9 cellular contexts compared by ENCODE assay signal in the genomic region with DNA sequence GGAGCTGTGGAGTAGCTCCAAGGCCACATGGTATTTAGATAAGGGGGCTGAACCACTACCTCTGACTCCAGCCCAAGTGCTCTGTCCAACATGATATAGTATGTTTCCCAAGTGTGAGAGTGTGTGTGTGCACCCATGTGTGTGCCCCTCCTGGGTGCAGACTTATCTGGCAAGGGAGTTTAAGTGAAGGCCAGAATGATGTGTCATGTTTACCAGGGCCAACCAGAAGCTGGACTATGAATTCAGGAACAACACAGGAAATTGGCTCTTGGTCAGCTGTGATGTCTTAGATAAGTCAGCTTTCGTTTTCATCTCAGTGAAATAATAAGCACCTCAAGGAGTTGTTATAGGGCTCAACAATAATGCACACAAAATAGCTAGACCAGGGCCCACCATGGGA.
DNase-seq lines count a peak whose midpoint lies in the region; ATAC-seq, FAIRE-seq and TF ChIP-seq lines count a peak whose summit lies in the region.
"Had no signal": no experiment of that assay in that cellular context is flagged by ENCODE, and none has a peak within 500 bp of the region (broad histone marks: within the 10 kb centered on the region; RNA-seq: fewer than 3 reads in every experiment).

No MANE protein-coding gene starts in this region.

- no peak overlapping the region for H2AK5ac ChIP-seq in H9 (ENCODE audit: insufficient read length, low read length)

- no peaks in the 10 kb centered on the region for H3K79me1 ChIP-seq in H9 (ENCODE audit: insufficient read depth, low read depth, low read length, poor library complexity, severe bottlenecking)

- H3K4me3 Mint-ChIP-seq in H9, result no peak overlapping the region
- no peak overlapping the region for H3K4me3 Mint-ChIP-seq in activated CD8-positive, alpha-beta T cell treated with anti-CD3 and anti-CD28 coated beads, Interleukin-2, amount 10 ng/mL, durations not matched to agents 7 days and 5 days

- H3T11ph ChIP-seq in H9 (ENCODE audit: low read length), result no peak overlapping the region

- CTCF ChIA-PET in activated CD8-positive, alpha-beta T cell treated with anti-CD3 and anti-CD28 coated beads, Interleukin-2, amount 10 ng/mL, durations not matched to agents 7 days and 5 days (lab: Charles Lee), result no interaction called here

- POLR2A ChIA-PET in activated CD8-positive, alpha-beta T cell treated with anti-CD3 and anti-CD28 coated beads, Interleukin-2, amount 10 ng/mL, durations not matched to agents 7 days and 5 days (lab: Charles Lee), result no interaction called here

- H2BK20ac ChIP-seq in H9 (ENCODE audit: low read depth, low read length, poor library complexity, severe bottlenecking), result no peak overlapping the region

- no peaks in the 10 kb centered on the region for H3K27me3 Mint-ChIP-seq in H9 (ENCODE audit: low read depth)
- H3K27me3 Mint-ChIP-seq in activated CD8-positive, alpha-beta T cell treated with anti-CD3 and anti-CD28 coated beads, Interleukin-2, amount 10 ng/mL, durations not matched to agents 7 days and 5 days (ENCODE audit: low read depth), result no peaks in the 10 kb centered on the region

- H3K23me2 ChIP-seq in H9 (ENCODE audit: insufficient read length, low read depth, low read length, poor library complexity, severe bottlenecking), result no peaks in the 10 kb centered on the region

- no peak overlapping the region for H3K4me3 ChIP-seq in dorsolateral prefrontal cortex

- no peaks in the 10 kb centered on the region for H3K36me3 Mint-ChIP-seq in H9 (ENCODE audit: insufficient read depth in 1 of 3, low read depth in 3 of 3)
- H3K36me3 Mint-ChIP-seq in activated CD8-positive, alpha-beta T cell treated with anti-CD3 and anti-CD28 coated beads, Interleukin-2, amount 10 ng/mL, durations not matched to agents 7 days and 5 days (ENCODE audit: low read depth), result no peaks in the 10 kb centered on the region

- no peaks in the 10 kb centered on the region for H3K79me2 ChIP-seq in H9 (ENCODE audit: insufficient read depth, low read length)

- peak; percentile 45 for ATAC-seq in omental fat pad (ENCODE audit: low FRiP score)
- no peak for ATAC-seq in activated CD8-positive, alpha-beta T cell treated with anti-CD3 and anti-CD28 coated beads, Interleukin-2, amount 10 ng/mL, durations not matched to agents 7 days and 5 days
- ATAC-seq in HG03196 (IDR thresholded peaks at IDR 0.05; ENCODE audit: unreplicated experiment), result no peak

- no peak overlapping the region for H3K4me2 ChIP-seq in H9 (ENCODE audit: insufficient read depth, insufficient read length, low read length)

- WGBS in H9 (ENCODE audit: extremely low coverage, insufficient read length, low lambda C conversion rate), result no CpG with 5 or more reads among the region's 1 CpG

- H2BK120ac ChIP-seq in H9 (ENCODE audit: low read depth, low read length, poor library complexity, severe bottlenecking), result no peak overlapping the region

- no peak overlapping the region; a peak in 1 of 7 replicates for H3K27ac Mint-ChIP-seq in H9
- no peak overlapping the region for H3K27ac Mint-ChIP-seq in activated CD8-positive, alpha-beta T cell treated with anti-CD3 and anti-CD28 coated beads, Interleukin-2, amount 10 ng/mL, durations not matched to agents 7 days and 5 days

- H2BK15ac ChIP-seq in H9 (ENCODE audit: low read depth, low read length), result no peak overlapping the region

- intact Hi-C loops in dorsolateral prefrontal cortex (cut with DNase I), result no loop called here

- no peak overlapping the region for H2BK12ac ChIP-seq in H9 (ENCODE audit: insufficient read length, low read depth, low read length)

- no peak overlapping the region for H4K8ac ChIP-seq in H9 (replicated peaks; ENCODE audit: insufficient read length, low read depth, low read length)

- H3K9me3 Mint-ChIP-seq in H9, result peaks cover 0 to 2% of the 10 kb centered on the region in 2 experiments; a peak in 2 of 5 replicates
- H3K9me3 Mint-ChIP-seq in activated CD8-positive, alpha-beta T cell treated with anti-CD3 and anti-CD28 coated beads, Interleukin-2, amount 10 ng/mL, durations not matched to agents 7 days and 5 days (ENCODE audit: insufficient read depth), result no peaks in the 10 kb centered on the region

- H3K9me3 ChIP-seq in H9 (ENCODE audit: control insufficient read depth, low read depth, low read length), result no peaks in the 10 kb centered on the region

- DNase-seq in ELR (ENCODE audit: low read depth) (peak; percentile 89), HTR-8/SVneo (ENCODE audit: insufficient read length, low spot score) (peak; percentile 81), dorsolateral prefrontal cortex (no peak), omental fat pad (ENCODE audit: low spot score) (no peak), H9 (no peak), C1 segment of cervical spinal cord (lab: John Stamatoyannopoulos, UW) (no peak)
- DNase-seq in activated CD8-positive, alpha-beta T cell treated with anti-CD3 and anti-CD28 coated beads, Interleukin-2, amount 10 ng/mL, durations not matched to agents 7 days and 5 days, result no peak
- DNase-seq: NK-92 treated with Interleukin-12 subunit alpha and Interleukin-12 subunit beta, amount 100 ng/mL, for 24 hours had no signal

- H3K27ac ChIP-seq in dorsolateral prefrontal cortex, result peak overlapping the region in 35 of 59 donors; percentile 0 to 82 (median 51)
- H3K27ac ChIP-seq in H9 (ENCODE audit: insufficient read length, low read depth, low read length), result no peak overlapping the region

- H3K4ac ChIP-seq in H9 (ENCODE audit: low read depth, low read length), result no peak overlapping the region

- no peak overlapping the region for H3K56ac ChIP-seq in H9 (ENCODE audit: insufficient read length, low read depth, low read length)

- H4K91ac ChIP-seq in H9 (ENCODE audit: insufficient read length, low read depth, low read length), result no peak overlapping the region

- no peaks in the 10 kb centered on the region for H4K20me1 ChIP-seq in H9 (ENCODE audit: control insufficient read depth, insufficient read depth, insufficient read length)

- no peak overlapping the region for H2BK5ac ChIP-seq in H9 (ENCODE audit: insufficient read length, low read length)

- H3K14ac ChIP-seq in H9 (ENCODE audit: insufficient read depth, low read length), result no peak overlapping the region

- H3K27me3 ChIP-seq in dorsolateral prefrontal cortex (no peaks in the 10 kb centered on the region), H9 (ENCODE audit: insufficient read depth, low read length) (no peaks in the 10 kb centered on the region)

- no peaks in the 10 kb centered on the region; the same call in 1 of the 2 replicates for H3K4me1 ChIP-seq in H9 (ENCODE audit: insufficient read depth, low read length)

- H4K5ac ChIP-seq in H9 (ENCODE audit: insufficient read length, low read depth, low read length), result no peak overlapping the region

- no peak overlapping the region for H2AFZ ChIP-seq in H9 (ENCODE audit: low read length)

- no peak overlapping the region for H3K23ac ChIP-seq in H9 (ENCODE audit: insufficient read length, low read depth, low read length)

- peaks cover 8 to 9% of the 10 kb centered on the region in 2 experiments for H3K4me1 Mint-ChIP-seq in H9
- H3K4me1 Mint-ChIP-seq in activated CD8-positive, alpha-beta T cell treated with anti-CD3 and anti-CD28 coated beads, Interleukin-2, amount 10 ng/mL, durations not matched to agents 7 days and 5 days (ENCODE audit: low read depth), result no peaks in the 10 kb centered on the region

- TF ChIP-seq CTCF in dorsolateral prefrontal cortex (IDR thresholded peaks at IDR 0.05 in 54 of 56, conservative IDR thresholded peaks at IDR 0.05 in 2 of 56; ENCODE audit: low read depth in 1 of 56, partially characterized antibody in 56 of 56) (no peak), omental fat pad (IDR thresholded peaks at IDR 0.05) (no peak), H9 (conservative IDR thresholded peaks at IDR 0.05) (no peak)

- FAIRE-seq in HTR-8/SVneo (lab: Jason Lieb, UNC), result peak; percentile 89

- no peak overlapping the region for H3K18ac ChIP-seq in H9 (ENCODE audit: insufficient read length, low read depth, low read length)

- no peak overlapping the region for H3K9ac ChIP-seq in H9 (ENCODE audit: extremely low read depth, insufficient read length, low read length)

Comparison
In these comparisons a context has a peak if more than half of its experiments do, and no peak if none do; other contexts are left out.
1. DNase-seq: peak in ELR (single experiment) and HTR-8/SVneo (single experiment); none in dorsolateral prefrontal cortex (0 of 10), omental fat pad (single experiment), H9 (single experiment), C1 segment of cervical spinal cord (0 of 14) and activated CD8-positive, alpha-beta T cell treated with anti-CD3 and anti-CD28 coated beads, Interleukin-2, amount 10 ng/mL, durations not matched to agents 7 days and 5 days (single experiment).